Comparison of ENCODE assay signal across 8 cellular contexts in the genomic region with DNA sequence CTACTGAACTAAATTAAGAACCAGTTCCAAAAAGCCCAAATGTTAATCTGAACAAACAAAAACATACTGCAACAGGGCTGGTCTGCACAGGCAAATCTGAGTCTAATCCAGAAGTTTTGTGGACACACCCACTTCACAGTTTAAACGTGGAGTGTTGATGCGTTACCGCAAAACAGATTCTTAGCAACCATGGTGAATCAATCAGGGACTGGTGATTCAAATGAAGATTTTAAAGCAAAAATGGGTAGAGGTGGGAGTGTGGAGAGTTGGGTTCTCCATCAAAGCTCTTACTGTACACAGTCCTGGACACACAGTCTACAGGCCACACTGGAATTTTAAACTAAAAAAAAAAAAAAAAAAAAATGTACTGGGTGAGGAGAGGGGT. TPM values are rescaled to one million over a fixed set of nuclear protein-coding genes. Genes with fewer than 3 reads are reported as not detected.
DNase-seq lines count a peak whose midpoint lies in the region; ATAC-seq and TF ChIP-seq lines count a peak whose summit lies in the region.
"Had no signal": no experiment of that assay in that cellular context is flagged by ENCODE, and none has a peak within 500 bp of the region (broad histone marks: within the 10 kb centered on the region; RNA-seq: fewer than 3 reads in every experiment).

No MANE protein-coding gene starts in this region.

- no peaks in the 10 kb centered on the region for H3K9me3 Mint-ChIP-seq in endodermal cell
- H3K9me3 Mint-ChIP-seq: T-cell had no signal

- H3K9me3 ChIP-seq in endodermal cell (ENCODE audit: control insufficient read depth, low read length) = no peaks in the 10 kb centered on the region

- no peak for TF ChIP-seq CTCF in GM20000 (IDR thresholded peaks at IDR 0.05; ENCODE audit: extremely low read depth, missing control alignments)
- TF ChIP-seq CTCF in endodermal cell (conservative IDR thresholded peaks at IDR 0.05) = no peak

- peaks cover 54% of the 10 kb centered on the region for H3K36me3 ChIP-seq in endodermal cell (ENCODE audit: control insufficient read depth, insufficient read depth, low read length)

- H3K36me3 Mint-ChIP-seq in endodermal cell (ENCODE audit: low read depth) = peaks cover 27% of the 10 kb centered on the region

- peak overlapping the region; percentile 67 for H3K4me3 ChIP-seq in endodermal cell (ENCODE audit: low read length)

- no peaks in the 10 kb centered on the region for H3K27me3 ChIP-seq in endodermal cell (ENCODE audit: control insufficient read depth, insufficient read depth, low read length, poor library complexity, severe bottlenecking)

- in situ Hi-C loops in SK-MEL-5 (cut with HindIII; ENCODE audit: low pct_unique_long_range_greater_than_20kb, low sequenced_read_pairs) = no loop called here

- H3K4me1 ChIP-seq in endodermal cell (ENCODE audit: control insufficient read depth, insufficient read depth, low read length) = peaks cover 48% of the 10 kb centered on the region

- peak overlapping the region; percentile 3 for H3K27ac ChIP-seq in endodermal cell (ENCODE audit: low read depth, low read length)

- H3K27me3 Mint-ChIP-seq in endodermal cell (ENCODE audit: insufficient read depth) = peaks cover 18% of the 10 kb centered on the region
- H3K27me3 Mint-ChIP-seq: T-cell had no signal

- peak overlapping the region; percentile 87 for H3K27ac Mint-ChIP-seq in endodermal cell

- DNase-seq in GM20000 (ENCODE audit: low spot score) (peak; percentile 28), SK-MEL-5 (ENCODE audit: low read depth, low spot score) (peak; percentile 56), endodermal cell (peak; percentile 46), pons (ENCODE audit: low spot score) (peak; percentile 8), NK-92 (lab: John Stamatoyannopoulos, UW; ENCODE audit: unreplicated experiment) (no peak)

- H3K4me1 Mint-ChIP-seq in endodermal cell = peaks cover 65% of the 10 kb centered on the region

- peak overlapping the region; percentile 82 for H3K9ac ChIP-seq in endodermal cell (ENCODE audit: extremely low read depth, low read length, poor library complexity, severe bottlenecking)

- ATAC-seq in HG02571 (IDR thresholded peaks at IDR 0.05; ENCODE audit: unreplicated experiment) (no peak), HG03045 (IDR thresholded peaks at IDR 0.05; ENCODE audit: unreplicated experiment) (no peak)
- ATAC-seq: T-cell had no signal

- H3K4me3 Mint-ChIP-seq in endodermal cell = peak overlapping the region; percentile 13

- 69 to 89% methylated on average over 3 of the region's 3 CpGs for WGBS in endodermal cell (ENCODE audit: insufficient coverage in 1 of 2, insufficient read length in 1 of 2), 2 experiments

RNA-seq across cellular contexts. Expression of gene ANXA2, which starts 5.2 kb away (rescaled TPM):
- 397 and 436 TPM in 2 replicates for total RNA-seq in SK-MEL-5 (2014; rRNA removed; shearing (Covaris generic))
- polyA plus RNA-seq in SK-MEL-5 (2015; cell fraction: cytosol; rRNA removed) = 362 and 368 TPM in 2 replicates
- 109 and 130 TPM in 2 replicates for polyA plus RNA-seq in SK-MEL-5 (2015; cell fraction: nucleus; rRNA removed)
- total RNA-seq in endodermal cell = 100 to 1,000 TPM; 355 to 392 TPM
- 280 TPM for polyA plus RNA-seq in endodermal cell (2013, experiment 1 of 2)
- polyA plus RNA-seq in endodermal cell (2013, experiment 2 of 2) = 311 TPM
